In the genomic region with DNA sequence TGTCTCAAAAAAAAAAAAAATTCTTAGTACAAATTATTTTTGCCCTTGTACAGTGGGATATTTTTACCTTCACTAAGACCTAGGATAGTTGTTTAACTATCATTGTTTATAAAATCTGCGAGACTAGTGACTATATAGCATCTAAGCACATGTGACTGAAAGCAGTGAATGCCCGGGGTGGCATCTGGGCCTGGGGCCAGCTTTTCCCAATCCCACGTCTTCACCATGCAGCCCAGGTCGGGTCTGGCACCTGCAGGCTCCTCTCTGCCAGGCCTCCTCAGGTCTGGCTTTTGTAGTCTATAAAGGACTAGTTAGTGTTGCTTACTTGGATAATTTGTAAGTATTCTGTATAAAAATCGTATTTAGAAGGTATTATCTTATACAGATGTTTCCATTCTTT, we compare ENCODE assay signal across 15 cellular contexts. TPM values are rescaled to one million over a fixed set of nuclear protein-coding genes. Genes with fewer than 3 reads are reported as not detected.
DNase-seq lines count a peak whose midpoint lies in the region; ATAC-seq and TF ChIP-seq lines count a peak whose summit lies in the region.
"Had no signal": no experiment of that assay in that cellular context is flagged by ENCODE, and none has a peak within 500 bp of the region (broad histone marks: within the 10 kb centered on the region; RNA-seq: fewer than 3 reads in every experiment).

No MANE protein-coding gene starts in this region.

- no peak overlapping the region for H2AFZ ChIP-seq in Karpas-422 (ENCODE audit: low read length)
- H2AFZ ChIP-seq: GM23248 had no signal

- no peak overlapping the region for H3K9ac ChIP-seq in Karpas-422 (ENCODE audit: low read length)
- H3K9ac ChIP-seq: GM23248 had no signal

- H3K27ac ChIP-seq in right atrium auricular region (no peak overlapping the region), Karpas-422 (ENCODE audit: low read length) (no peak overlapping the region)
- H3K27ac ChIP-seq: GM23248, HL-60 had no signal

- no peak for DNase-seq in Right ventricle myocardium superior
- DNase-seq in right atrium auricular region (ENCODE audit: low spot score) = no peak
- DNase-seq in Karpas-422 = peak; percentile 27
- DNase-seq in posterior vena cava (ENCODE audit: low spot score) = peak; percentile 12
- no peak for DNase-seq in activated CD4-positive, alpha-beta T cell treated with anti-CD3 and anti-CD28 coated beads for 48 hours
- DNase-seq in head of caudate nucleus = no peak
- DNase-seq: C1 segment of cervical spinal cord; CD4-positive, CD25-positive, alpha-beta regulatory T cell; CD8-positive, alpha-beta memory T cell; COR-L47; DMS 273 treated with DMSO at 0.1 percent for 48 hours; DMS53; DND-41 had no signal

- peak; percentile 46 for ATAC-seq in Right ventricle myocardium superior (ENCODE audit: poor library complexity)

- H3K9me2 ChIP-seq in Karpas-422 (replicated peaks; ENCODE audit: insufficient read depth, low read length) = no peaks in the 10 kb centered on the region

- H4K20me1 ChIP-seq in Karpas-422 (ENCODE audit: insufficient read depth, low read depth, low read length) = no peaks in the 10 kb centered on the region

- H3K4me3 ChIP-seq in right atrium auricular region (no peak overlapping the region), Karpas-422 (ENCODE audit: low read length) (no peak overlapping the region)
- H3K4me3 ChIP-seq: GM23248 had no signal

- no peak overlapping the region for H3K4me2 ChIP-seq in Karpas-422 (ENCODE audit: low read depth, low read length, poor library complexity, severe bottlenecking)

- no peak for TF ChIP-seq CTCF in right atrium auricular region (IDR thresholded peaks at IDR 0.05)

- intact Hi-C loops in Right ventricle myocardium superior (cut with DNase I) = no loop called here
- intact Hi-C loops in posterior vena cava (cut with DNase I) = no loop called here
- intact Hi-C loops in head of caudate nucleus (cut with DNase I) = no loop called here

- H3K9me3 ChIP-seq in right atrium auricular region (no peaks in the 10 kb centered on the region), Karpas-422 (ENCODE audit: low read length) (no peaks in the 10 kb centered on the region)

- H3K79me2 ChIP-seq in Karpas-422 (ENCODE audit: low read length) = no peaks in the 10 kb centered on the region

- H3K4me1 ChIP-seq in right atrium auricular region = no peaks in the 10 kb centered on the region
- H3K4me1 ChIP-seq in Karpas-422 (ENCODE audit: low read length) = peaks cover 5% of the 10 kb centered on the region

- H3K27me3 ChIP-seq in right atrium auricular region (no peaks in the 10 kb centered on the region), Karpas-422 (ENCODE audit: low read length) (no peaks in the 10 kb centered on the region)

- H3K36me3 ChIP-seq in right atrium auricular region = peaks cover 2% of the 10 kb centered on the region
- H3K36me3 ChIP-seq in Karpas-422 (ENCODE audit: insufficient read depth, low read length) = no peaks in the 10 kb centered on the region

RNA-seq across cellular contexts. Expression of gene CBS, which starts 40.8 kb away (rescaled TPM):
- total RNA-seq in Right ventricle myocardium superior = 6.2 TPM
- total RNA-seq in right atrium auricular region = 1 to 10 TPM; 8.3 to 9.3 TPM
- total RNA-seq in Karpas-422 (2014; rRNA removed; shearing (Covaris generic); ENCODE audit: low replicate concordance) = 3.6 and 4.5 TPM in 2 replicates
- 1 to 10 TPM; 2.7 to 8.7 TPM for total RNA-seq in posterior vena cava
- total RNA-seq: CD4-positive, CD25-positive, alpha-beta regulatory T cell had no signal

Comparison
In these comparisons a context has a peak if more than half of its experiments do, and no peak if none do; other contexts are left out.
1. DNase-seq: peak in Karpas-422 (single experiment) and posterior vena cava (single experiment); none in Right ventricle myocardium superior (single experiment), right atrium auricular region (single experiment), activated CD4-positive, alpha-beta T cell treated with anti-CD3 and anti-CD28 coated beads for 48 hours (single experiment) and head of caudate nucleus (0 of 42).